In genomic region chr11:86046111-86046510, GRCh38 we compare ENCODE assay signal across 16 cellular contexts. TPM values are rescaled to one million over a fixed set of nuclear protein-coding genes. Genes with fewer than 3 reads are reported as not detected.
A peak's percentile ranks its signal among the peaks of the same experiment; 100 is the strongest.
DNase-seq lines count a peak whose midpoint lies in the region; ATAC-seq and TF ChIP-seq lines count a peak whose summit lies in the region.
"Had no signal": no experiment of that assay in that cellular context is flagged by ENCODE, and none has a peak within 500 bp of the region (broad histone marks: within the 10 kb centered on the region; RNA-seq: fewer than 3 reads in every experiment).

No MANE protein-coding gene starts in this region.

- H3K4me1 Mint-ChIP-seq in Calu3 (ENCODE audit: low read depth, unreplicated experiment), result peaks cover 37% of the 10 kb centered on the region
- peaks cover 91% of the 10 kb centered on the region for H3K4me1 Mint-ChIP-seq in activated CD4-positive, alpha-beta memory T cell treated with anti-CD3 and anti-CD28 coated beads, Interleukin-2, amount 10 ng/mL, durations not matched to agents 7 days and 5 days

- DNase-seq in Calu3 (no peak), foreskin keratinocyte (peak in 1 of 2 donors; percentile 36), prostate gland (ENCODE audit: low spot score) (no peak), upper lobe of left lung (no peak), GM13977 (ENCODE audit: low spot score) (no peak)
- no peak for DNase-seq in activated CD4-positive, alpha-beta memory T cell treated with anti-CD3 and anti-CD28 coated beads, Interleukin-2, amount 10 ng/mL, durations not matched to agents 7 days and 5 days
- DNase-seq: activated CD4-positive, alpha-beta T cell treated with anti-CD3 and anti-CD28 coated beads, Interleukin-2, amount 50 U/mL, for 48 hours; BE2C; left colon; NCI-H2081; NCI-H69; T-helper 2 cell had no signal

- H3K4me3 ChIP-seq in ACC112 (ENCODE audit: low read depth, low read length) (peak overlapping the region; percentile 2; the same call in 1 of the 2 replicates), prostate gland (no peak overlapping the region), upper lobe of left lung (no peak overlapping the region)
- H3K4me3 ChIP-seq: esophagus muscularis mucosa, hepatocyte had no signal

- no peak for TF ChIP-seq POLR2A in prostate gland (IDR thresholded peaks at IDR 0.05)
- no peak for TF ChIP-seq POLR2A in upper lobe of left lung (IDR thresholded peaks at IDR 0.05)

- in situ Hi-C loops in GM13977 (cut with MboI; ENCODE audit: low pct_unique_long_range_greater_than_20kb, low sequenced_read_pairs, unreplicated experiment), result loop anchor here (10.0 kb wide), 1 partner anchor 149 kb away; no protein-coding TSS in a partner anchor

- H3K4me1 ChIP-seq in ACC112 (ENCODE audit: control insufficient read depth, insufficient read depth, low read length, unreplicated experiment) (peaks cover 60% of the 10 kb centered on the region), foreskin keratinocyte (peaks cover 32% of the 10 kb centered on the region), prostate gland (replicated peaks) (no peaks in the 10 kb centered on the region), upper lobe of left lung (peaks cover 71 to 92% (median 82%) of the 10 kb centered on the region in 4 donors)
- H3K4me1 ChIP-seq: BE2C had no signal

- peak overlapping the region; percentile 48 for H3K27ac Mint-ChIP-seq in Calu3 (ENCODE audit: unreplicated experiment)
- peak overlapping the region; percentile 91 for H3K27ac Mint-ChIP-seq in activated CD4-positive, alpha-beta memory T cell treated with anti-CD3 and anti-CD28 coated beads, Interleukin-2, amount 10 ng/mL, durations not matched to agents 7 days and 5 days

- peaks cover 13% of the 10 kb centered on the region for H3K36me3 Mint-ChIP-seq in Calu3 (ENCODE audit: insufficient read depth, unreplicated experiment)
- peaks cover 27% of the 10 kb centered on the region for H3K36me3 Mint-ChIP-seq in activated CD4-positive, alpha-beta memory T cell treated with anti-CD3 and anti-CD28 coated beads, Interleukin-2, amount 10 ng/mL, durations not matched to agents 7 days and 5 days (ENCODE audit: low read depth)

- CTCF ChIA-PET in Calu3 (lab: Charles Lee), result no interaction called here
- CTCF ChIA-PET in activated CD4-positive, alpha-beta memory T cell treated with anti-CD3 and anti-CD28 coated beads, Interleukin-2, amount 10 ng/mL, durations not matched to agents 7 days and 5 days (lab: Charles Lee), result interaction anchor here (0.7 to 1.8 kb wide), 3 partner anchors 147 to 246 kb away, joined by 3 to 11 read pairs (median 3); no protein-coding TSS in a partner anchor

- H3K27ac ChIP-seq in ACC112 (ENCODE audit: low read depth, low read length), result peak overlapping the region; percentile 58
- peak overlapping the region; percentile 5 for H3K27ac ChIP-seq in foreskin keratinocyte
- no peak overlapping the region for H3K27ac ChIP-seq in prostate gland
- no peak overlapping the region for H3K27ac ChIP-seq in upper lobe of left lung
- H3K27ac ChIP-seq: esophagus muscularis mucosa, hepatocyte had no signal

- ATAC-seq in foreskin keratinocyte (peak; percentile 44), upper lobe of left lung (ENCODE audit: low FRiP score in 2 of 2) (no peak), GM21576 (IDR thresholded peaks at IDR 0.05; ENCODE audit: unreplicated experiment) (no peak)
- ATAC-seq: left colon had no signal

- H3K27me3 ChIP-seq in ACC112 (ENCODE audit: insufficient read depth, low read length), result no peaks in the 10 kb centered on the region
- H3K27me3 ChIP-seq in foreskin keratinocyte, result no peaks in the 10 kb centered on the region
- H3K27me3 ChIP-seq in prostate gland (replicated peaks; ENCODE audit: insufficient read depth), result no peaks in the 10 kb centered on the region
- no peaks in the 10 kb centered on the region for H3K27me3 ChIP-seq in upper lobe of left lung
- H3K27me3 ChIP-seq: BE2C, esophagus muscularis mucosa, hepatocyte had no signal

- no peaks in the 10 kb centered on the region for H3K9me3 Mint-ChIP-seq in Calu3 (ENCODE audit: low read depth, unreplicated experiment)
- no peaks in the 10 kb centered on the region for H3K9me3 Mint-ChIP-seq in activated CD4-positive, alpha-beta memory T cell treated with anti-CD3 and anti-CD28 coated beads, Interleukin-2, amount 10 ng/mL, durations not matched to agents 7 days and 5 days

- POLR2A ChIA-PET in activated CD4-positive, alpha-beta memory T cell treated with anti-CD3 and anti-CD28 coated beads, Interleukin-2, amount 10 ng/mL, durations not matched to agents 7 days and 5 days (lab: Charles Lee), result interaction anchor here (0.9 to 1.5 kb wide), 2 partner anchors 21 to 148 kb away, joined by 3 to 6 read pairs; no protein-coding TSS in a partner anchor

- intact Hi-C loops in Calu3 (cut with micrococcal nuclease; ENCODE audit: unreplicated experiment), result loop anchor here (2.0 to 5.0 kb wide), 2 partner anchors 23 to 71 kb away; partner anchors contain the start of gene PICALM
- intact Hi-C loops in prostate gland (cut with DNase I), result loop anchor here (10.0 kb wide), 1 partner anchor 191 kb away; the partner anchor contains the start of gene CCDC83

- H3K9me3 ChIP-seq in prostate gland (no peaks in the 10 kb centered on the region), upper lobe of left lung (no peaks in the 10 kb centered on the region)
- H3K9me3 ChIP-seq: BE2C, esophagus muscularis mucosa had no signal

- no peaks in the 10 kb centered on the region for H3K36me3 ChIP-seq in ACC112 (ENCODE audit: insufficient read depth, low read length)
- H3K36me3 ChIP-seq in prostate gland, result no peaks in the 10 kb centered on the region
- H3K36me3 ChIP-seq in upper lobe of left lung, result no peaks in the 10 kb centered on the region
- H3K36me3 ChIP-seq: BE2C, esophagus muscularis mucosa had no signal

- H3K79me2 ChIP-seq in ACC112 (ENCODE audit: control insufficient read depth, insufficient read depth, low read length, unreplicated experiment), result peaks cover 98% of the 10 kb centered on the region

- H3K4me3 Mint-ChIP-seq in Calu3 (ENCODE audit: low read depth, unreplicated experiment), result no peak overlapping the region
- H3K4me3 Mint-ChIP-seq in activated CD4-positive, alpha-beta memory T cell treated with anti-CD3 and anti-CD28 coated beads, Interleukin-2, amount 10 ng/mL, durations not matched to agents 7 days and 5 days, result no peak overlapping the region

- no peak overlapping the region for H2AFZ ChIP-seq in ACC112 (ENCODE audit: low read length, unreplicated experiment)
- H2AFZ ChIP-seq: hepatocyte had no signal

- 79% methylated on average over 1 of the region's 1 CpG for WGBS in prostate gland
- 73 to 76% methylated on average over 1 of the region's 1 CpG for WGBS in upper lobe of left lung, 2 donors

- no peaks in the 10 kb centered on the region for H3K27me3 Mint-ChIP-seq in Calu3 (ENCODE audit: unreplicated experiment)
- no peaks in the 10 kb centered on the region for H3K27me3 Mint-ChIP-seq in activated CD4-positive, alpha-beta memory T cell treated with anti-CD3 and anti-CD28 coated beads, Interleukin-2, amount 10 ng/mL, durations not matched to agents 7 days and 5 days

- BruUV-seq in Calu3 (replicated peaks; lab: Mats Ljungman, UMichigan), result no TSS peak

- TF ChIP-seq EP300 in upper lobe of left lung (IDR thresholded peaks at IDR 0.05), result no peak

- TF ChIP-seq CTCF in Calu3 (IDR thresholded peaks at IDR 0.05; ENCODE audit: unreplicated experiment) (no peak), foreskin keratinocyte (conservative IDR thresholded peaks at IDR 0.05) (no peak), prostate gland (IDR thresholded peaks at IDR 0.05) (no peak), upper lobe of left lung (IDR thresholded peaks at IDR 0.05) (no peak), GM13977 (IDR thresholded peaks at IDR 0.05; ENCODE audit: extremely low read depth, insufficient read depth, missing control alignments) (no peak)

RNA-seq across cellular contexts. Expression of gene PICALM, which starts 22.8 kb away (rescaled TPM):
- total RNA-seq in Calu3 (2022) (116 and 124 TPM in 2 replicates), foreskin keratinocyte (193 and 213 TPM in 2 replicates), prostate gland (100 to 1,000 TPM; 144 to 206 TPM), upper lobe of left lung (100 to 1,000 TPM; 144 to 294 (median 198) TPM)
- total RNA-seq in activated CD4-positive, alpha-beta memory T cell treated with anti-CD3 and anti-CD28 coated beads, Interleukin-2, amount 10 ng/mL, durations not matched to agents 7 days and 5 days, result 100 to 1,000 TPM; 194 to 199 TPM
- 60.7 and 63.3 TPM in 2 replicates for polyA plus RNA-seq in foreskin keratinocyte

Comparison
In these comparisons a context has a peak if more than half of its experiments do, and no peak if none do; other contexts are left out.
1. H3K27ac ChIP-seq: peak in ACC112 (single experiment) and foreskin keratinocyte (single experiment); none in prostate gland (0 of 2) and upper lobe of left lung (0 of 4).